27 cellular contexts compared by ENCODE assay signal in genomic region chr16:49617710-49618330, GRCh38.
"Had no signal": no experiment of that assay in that cellular context is flagged by ENCODE, and none has a peak within 500 bp of the region (broad histone marks: within the 10 kb centered on the region; RNA-seq: fewer than 3 reads in every experiment).

No MANE protein-coding gene starts in this region.

- H3K27ac Mint-ChIP-seq: activated naive CD4-positive, alpha-beta T cell treated with anti-CD3 and anti-CD28 coated beads, Interleukin-2, amount 50 U/mL, for 24 hours; activated naive CD8-positive, alpha-beta T cell treated with anti-CD3 and anti-CD28 coated beads, Interleukin-2, amount 50 U/mL, for 24 hours; activated T-cell treated with anti-CD3 and anti-CD28 coated beads, Interleukin-2, amount 50 U/mL, for 24 hours; effector memory CD8-positive, alpha-beta T cell; immature natural killer cell; nephron; T-helper 1 cell treated with Interleukin-12 subunit alpha and Interleukin-12 subunit beta and Interleukin-4 antibody, amounts not matched to agents 30 μg/mL and 1 μg/mL, for 36 hours had no signal

- H3K27ac ChIP-seq: neutrophil, pancreas, prostate gland, SK-N-MC, upper lobe of left lung, WERI-Rb-1 had no signal

- H3K9me3 ChIP-seq: neutrophil, pancreas, prostate gland, upper lobe of left lung had no signal

- H3K4me3 ChIP-seq: lung, pancreas, prostate gland, SK-N-MC, upper lobe of left lung had no signal

- DNase-seq: activated CD4-positive, alpha-beta T cell treated with anti-CD3 and anti-CD28 coated beads for 48 hours; activated CD4-positive, alpha-beta T cell treated with anti-CD3 and anti-CD28 coated beads, Interleukin-2, amount 50 U/mL, for 48 hours; activated CD8-positive, alpha-beta memory T cell treated with anti-CD3 and anti-CD28 coated beads, Interleukin-2, amount 50 U/mL, for 4 hours; activated naive CD8-positive, alpha-beta T cell treated with anti-CD3 and anti-CD28 coated beads, Interleukin-2, amount 50 U/mL, for 24 hours; activated T-cell treated with anti-CD3 and anti-CD28 coated beads, Interleukin-2, amount 50 U/mL, for 24 hours; amygdala; effector memory CD8-positive, alpha-beta T cell; hypothalamus; immature natural killer cell; mesendoderm; stimulated activated CD4-positive, alpha-beta T cell treated with anti-CD3 and anti-CD28 coated beads, Interleukin-12 subunit alpha, Interleukin-12 subunit beta, amount 100 ng/mL, for 4 hours; stimulated activated CD4-positive, alpha-beta T cell treated with anti-CD3 and anti-CD28 coated beads, Interleukin-4, amount 100 ng/mL, for 1 hour; stimulated activated naive CD8-positive, alpha-beta T cell treated with anti-CD3 and anti-CD28 coated beads, Interleukin-15, Interleukin-2, amounts not matched to agents 100 U/mL and 50 U/mL, for 24 hours; SW 1271; T1000; upper lobe of left lung; WERI-Rb-1 had no signal

- H3K36me3 Mint-ChIP-seq: activated naive CD4-positive, alpha-beta T cell treated with anti-CD3 and anti-CD28 coated beads, Interleukin-2, amount 50 U/mL, for 24 hours; immature natural killer cell had no signal

- ATAC-seq: activated CD4-positive, CD25-positive, alpha-beta regulatory T cell treated with anti-CD3 and anti-CD28 coated beads, Interleukin-2, amount 50 U/mL, for 24 hours; activated naive CD8-positive, alpha-beta T cell treated with anti-CD3 and anti-CD28 coated beads, Interleukin-2, amount 50 U/mL, for 24 hours; effector memory CD8-positive, alpha-beta T cell; pancreas; stimulated activated naive CD8-positive, alpha-beta T cell treated with anti-CD3 and anti-CD28 coated beads, Interleukin-15, Interleukin-2, amounts not matched to agents 100 U/mL and 50 U/mL, for 24 hours had no signal

- H3K36me3 ChIP-seq: neutrophil, pancreas, prostate gland, upper lobe of left lung, WERI-Rb-1 had no signal

- H3K27me3 Mint-ChIP-seq: activated naive CD4-positive, alpha-beta T cell treated with anti-CD3 and anti-CD28 coated beads, Interleukin-2, amount 50 U/mL, for 24 hours; activated naive CD8-positive, alpha-beta T cell treated with anti-CD3 and anti-CD28 coated beads, Interleukin-2, amount 50 U/mL, for 24 hours; activated T-cell treated with anti-CD3 and anti-CD28 coated beads, Interleukin-2, amount 50 U/mL, for 24 hours; central memory CD8-positive, alpha-beta T cell; effector memory CD8-positive, alpha-beta T cell had no signal

- H3K27me3 ChIP-seq: neutrophil, pancreas, upper lobe of left lung had no signal

- H3K4me3 Mint-ChIP-seq: activated naive CD4-positive, alpha-beta T cell treated with anti-CD3 and anti-CD28 coated beads, Interleukin-2, amount 50 U/mL, for 24 hours; activated naive CD8-positive, alpha-beta T cell treated with anti-CD3 and anti-CD28 coated beads, Interleukin-2, amount 50 U/mL, for 24 hours; activated T-cell treated with anti-CD3 and anti-CD28 coated beads, Interleukin-2, amount 50 U/mL, for 24 hours; central memory CD8-positive, alpha-beta T cell; effector memory CD8-positive, alpha-beta T cell; immature natural killer cell; nephron; T-helper 1 cell treated with Interleukin-12 subunit alpha and Interleukin-12 subunit beta and Interleukin-4 antibody, amounts not matched to agents 30 μg/mL and 1 μg/mL, for 36 hours had no signal

- H3K9me3 Mint-ChIP-seq: activated naive CD4-positive, alpha-beta T cell treated with anti-CD3 and anti-CD28 coated beads, Interleukin-2, amount 50 U/mL, for 24 hours; activated naive CD8-positive, alpha-beta T cell treated with anti-CD3 and anti-CD28 coated beads, Interleukin-2, amount 50 U/mL, for 24 hours; activated T-cell treated with anti-CD3 and anti-CD28 coated beads, Interleukin-2, amount 50 U/mL, for 24 hours; central memory CD8-positive, alpha-beta T cell; effector memory CD8-positive, alpha-beta T cell; immature natural killer cell; nephron; T-helper 1 cell treated with Interleukin-12 subunit alpha and Interleukin-12 subunit beta and Interleukin-4 antibody, amounts not matched to agents 30 μg/mL and 1 μg/mL, for 36 hours had no signal

- H3K4me1 ChIP-seq: prostate gland had no signal

- H3K4me1 Mint-ChIP-seq: activated naive CD4-positive, alpha-beta T cell treated with anti-CD3 and anti-CD28 coated beads, Interleukin-2, amount 50 U/mL, for 24 hours; activated naive CD8-positive, alpha-beta T cell treated with anti-CD3 and anti-CD28 coated beads, Interleukin-2, amount 50 U/mL, for 24 hours; central memory CD8-positive, alpha-beta T cell; immature natural killer cell had no signal
